Comparison of ENCODE assay signal across 8 cellular contexts in the genomic region with DNA sequence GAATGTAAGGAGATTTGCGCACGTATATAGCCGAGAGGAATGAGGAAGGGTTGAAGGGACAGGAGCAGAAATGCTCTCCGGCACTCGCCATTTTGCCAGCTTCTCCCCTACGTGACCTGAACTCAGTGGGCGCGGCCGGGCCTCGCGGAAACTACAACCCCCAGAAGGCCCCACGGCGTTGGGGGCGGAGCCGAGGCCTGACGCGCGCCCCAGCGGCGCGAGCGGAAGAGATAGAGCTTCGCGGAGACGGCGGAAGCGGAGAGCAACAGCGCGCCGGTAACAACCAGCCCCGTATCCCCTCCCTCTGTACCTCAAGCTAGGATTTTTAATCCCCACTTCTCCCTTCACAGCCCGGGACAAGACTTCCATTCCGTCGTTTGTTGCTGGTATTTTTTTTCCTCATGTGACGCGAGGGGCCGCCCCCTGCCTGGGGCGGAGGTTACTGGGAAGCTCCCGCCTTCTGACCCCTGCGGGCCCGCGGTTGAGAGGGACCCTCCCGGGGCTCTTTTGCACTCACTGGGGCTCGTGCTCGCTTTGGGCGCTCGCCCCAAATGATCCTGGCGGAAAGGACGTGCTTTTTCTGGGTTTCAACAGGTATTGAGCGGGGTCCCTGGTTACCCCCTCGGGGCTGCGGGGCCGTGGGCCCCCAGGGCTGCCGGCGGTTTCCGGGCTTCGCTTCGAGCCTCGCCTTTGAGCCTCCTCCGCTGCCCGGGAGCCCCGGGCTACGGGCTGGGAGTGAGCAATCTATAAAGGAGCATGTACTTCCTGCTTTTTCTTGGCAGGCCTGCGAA. TPM values are rescaled to one million over a fixed set of nuclear protein-coding genes. Genes with fewer than 3 reads are reported as not detected.
DNase-seq lines count a peak whose midpoint lies in the region; ATAC-seq, FAIRE-seq and TF ChIP-seq lines count a peak whose summit lies in the region.

A gene (plus strand): TSS at position 227 of the 791 bp plus-strand sequence. CDS start 73,458 bp downstream, outside the sequence.

- no peaks in the 10 kb centered on the region for H3K27me3 Mint-ChIP-seq in central memory CD8-positive, alpha-beta T cell

- peaks cover 5% of the 10 kb centered on the region for H3K4me1 ChIP-seq in keratinocyte (ENCODE audit: control insufficient read depth, extremely low read depth, insufficient read depth, low read length)

- no peaks in the 10 kb centered on the region for H3K9me3 ChIP-seq in keratinocyte (ENCODE audit: control insufficient read depth, low read depth, low read length)

- H3K4me2 ChIP-seq in keratinocyte (ENCODE audit: control insufficient read depth, extremely low read depth, insufficient read depth, low read depth, low read length): peak within 1 kb of the TSS; percentile 72

- dilution Hi-C loops in keratinocyte (cut with MboI; ENCODE audit: extremely low pct_ligation_motif_present, low sequenced_read_pairs): no loop called here

- H3K4me3 Mint-ChIP-seq in central memory CD8-positive, alpha-beta T cell: peak within 1 kb of the TSS; percentile 76

- TF ChIP-seq CTCF in AG10803 (conservative IDR thresholded peaks at IDR 0.05; ENCODE audit: low read length) (no peak), keratinocyte (optimal IDR thresholded peaks at IDR 0.05 in 1 of 3, IDR thresholded peaks at IDR 0.05 in 1 of 3, conservative IDR thresholded peaks at IDR 0.05 in 1 of 3; ENCODE audit: extremely low read depth in 1 of 3, insufficient read depth in 2 of 3, low read length in 3 of 3) (no peak)

- no peaks in the 10 kb centered on the region for H3K27me3 ChIP-seq in keratinocyte (ENCODE audit: control insufficient read depth, extremely low read depth, insufficient read depth, low read length)

- no peaks in the 10 kb centered on the region for H3K9me3 Mint-ChIP-seq in central memory CD8-positive, alpha-beta T cell

- H3K27ac ChIP-seq in keratinocyte (ENCODE audit: control insufficient read depth, insufficient read depth, low read length): peak within 1 kb of the TSS; percentile 93

- H3K27ac Mint-ChIP-seq in central memory CD8-positive, alpha-beta T cell (ENCODE audit: low read depth): peak within 1 kb of the TSS; percentile 89

- peak within 1 kb of the TSS; percentile 96 for H3K9ac ChIP-seq in keratinocyte (ENCODE audit: control insufficient read depth, extremely low read depth, insufficient read depth, low read length)

- peaks cover 5% of the 10 kb centered on the region for H3K36me3 Mint-ChIP-seq in central memory CD8-positive, alpha-beta T cell (ENCODE audit: insufficient read depth)

- DNase-seq in AG10803 (ENCODE audit: low read depth): peak; percentile 83
- peak; percentile 57 for DNase-seq in NCI-H345 treated with DMSO at 0.1 percent for 48 hours (lab: John Stamatoyannopoulos, UW; ENCODE audit: unreplicated experiment)
- DNase-seq in central memory CD8-positive, alpha-beta T cell (ENCODE audit: low spot score in 2 of 2): peak; percentile 91 to 92
- DNase-seq in keratinocyte (ENCODE audit: low read depth, low spot score): peak; percentile 4
- DNase-seq in stimulated activated CD4-positive, alpha-beta T cell treated with anti-CD3 and anti-CD28 coated beads, Interleukin-12 subunit alpha, Interleukin-12 subunit beta, amount 100 ng/mL, for 48 hours (ENCODE audit: low read depth in 2 of 3, low spot score in 1 of 3): peak; percentile 89 to 93 (median 90)

- H3K4me3 ChIP-seq in AG10803 (ENCODE audit: low read length) (peak within 1 kb of the TSS; percentile 94), keratinocyte (ENCODE audit: control insufficient read depth in 2 of 3, extremely low read depth in 1 of 3, insufficient read depth in 2 of 3, low read depth in 1 of 3, low read length in 3 of 3) (peak within 1 kb of the TSS; percentile 91 to 94 (median 93))

- no peaks in the 10 kb centered on the region for H3K9me1 ChIP-seq in keratinocyte (ENCODE audit: control insufficient read depth, extremely low read depth, insufficient read depth, low read length)

- no peak for FAIRE-seq in keratinocyte (lab: Jason Lieb, UNC)

- H3K36me3 ChIP-seq in keratinocyte (ENCODE audit: control insufficient read depth in 2 of 2, extremely low read depth in 1 of 2, insufficient read depth in 2 of 2, low read length in 2 of 2): no peaks in the 10 kb centered on the region

- peaks cover 49% of the 10 kb centered on the region for H3K79me2 ChIP-seq in keratinocyte (ENCODE audit: control insufficient read depth, insufficient read depth, low read length)

- peaks cover 26% of the 10 kb centered on the region for H3K4me1 Mint-ChIP-seq in central memory CD8-positive, alpha-beta T cell

- H2AFZ ChIP-seq in keratinocyte (ENCODE audit: control insufficient read depth, low read length): peak within 1 kb of the TSS; percentile 97

- H4K20me1 ChIP-seq in keratinocyte (ENCODE audit: control insufficient read depth, extremely low read depth, insufficient read depth, low read length): no peaks in the 10 kb centered on the region

- peak; percentile 90 for ATAC-seq in GM19023 (IDR thresholded peaks at IDR 0.05; ENCODE audit: unreplicated experiment)
- ATAC-seq in HG03196 (IDR thresholded peaks at IDR 0.05; ENCODE audit: unreplicated experiment): peak; percentile 93
- ATAC-seq in activated CD4-positive, CD25-positive, alpha-beta regulatory T cell treated with anti-CD3 and anti-CD28 coated beads, Interleukin-2, amount 50 U/mL, for 24 hours: peak; percentile 94 to 97
- peak; percentile 98 for ATAC-seq in central memory CD8-positive, alpha-beta T cell (replicated peaks; ENCODE audit: extremely low read depth, poor library complexity, severe bottlenecking)

RNA-seq across cellular contexts. Expression of the gene that starts here (rescaled TPM):
- 8.8 to 11.7 TPM (median 10.4 TPM) in 3 replicates for polyA plus RNA-seq in keratinocyte
- polyA plus RNA-seq in keratinocyte (2011; ENCODE audit: low read depth): 14.2 TPM
- 5.7 and 9.7 TPM in 2 replicates for polyA plus RNA-seq in keratinocyte (2011; cell fraction: cytosol; rRNA removed)
- polyA plus RNA-seq in keratinocyte (2011; cell fraction: nucleus; rRNA removed): 17.3 and 19.9 TPM in 2 replicates
- polyA plus RNA-seq in keratinocyte (2012; ENCODE audit: low replicate concordance): 8.5 and 11.0 TPM in 2 replicates
- polyA minus RNA-seq in keratinocyte: 3.5 to 28.9 TPM (median 7.4 TPM) in 3 replicates
- 3.8 TPM for polyA minus RNA-seq in keratinocyte (2011; cell fraction: cytosol; rRNA and poly(A)+ RNA removed)
- 14.4 and 30.8 TPM in 2 replicates for polyA minus RNA-seq in keratinocyte (2011; cell fraction: nucleus; rRNA and poly(A)+ RNA removed)

Comparison
In these comparisons a context has a peak if more than half of its experiments do, and no peak if none do; other contexts are left out.
1. Peak in every context shown above with its lines: DNase-seq, ATAC-seq, H3K4me3 ChIP-seq and H3K27ac ChIP-seq.
2. DNase-seq: peak in every context shown above with its lines; median percentile 92 in central memory CD8-positive, alpha-beta T cell; 90 in stimulated activated CD4-positive, alpha-beta T cell treated with anti-CD3 and anti-CD28 coated beads, Interleukin-12 subunit alpha, Interleukin-12 subunit beta, amount 100 ng/mL, for 48 hours; 83 in AG10803; 57 in NCI-H345 treated with DMSO at 0.1 percent for 48 hours; 4 in keratinocyte.